Comparison of ENCODE assay signal across 21 cellular contexts in the genomic region with DNA sequence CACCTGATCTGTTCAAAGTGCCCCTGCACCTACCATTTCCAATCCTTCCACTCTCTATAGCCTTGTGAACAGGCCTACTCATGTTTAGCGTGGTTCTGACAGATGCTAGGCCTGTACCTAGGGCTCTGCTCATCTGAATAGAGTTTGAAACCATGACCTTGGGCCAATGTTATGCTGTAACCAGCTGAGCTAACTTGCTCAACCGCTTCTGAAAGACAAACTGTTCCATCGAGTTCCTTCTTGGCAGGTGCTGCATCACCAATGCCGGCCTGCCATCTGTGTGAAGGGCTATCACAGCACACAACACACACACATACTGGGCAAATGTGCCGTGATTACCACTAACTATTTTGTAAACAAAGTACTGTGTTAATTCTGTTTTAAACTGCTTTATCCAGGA.
DNase-seq lines count a peak whose midpoint lies in the region; ATAC-seq, FAIRE-seq and TF ChIP-seq lines count a peak whose summit lies in the region.
"Had no signal": no experiment of that assay in that cellular context is flagged by ENCODE, and none has a peak within 500 bp of the region (broad histone marks: within the 10 kb centered on the region; RNA-seq: fewer than 3 reads in every experiment).

No MANE protein-coding gene starts in this region.

- TF ChIP-seq CTCF in DND-41 (IDR thresholded peaks at IDR 0.05; ENCODE audit: borderline replicate concordance, extremely low read depth, low read length, poor library complexity, severe bottlenecking) (no peak), epithelial cell of esophagus (IDR thresholded peaks at IDR 0.05; ENCODE audit: insufficient read depth, low read depth, low read length, missing control alignments) (no peak), pancreas (IDR thresholded peaks at IDR 0.05) (no peak)

- H3K4me2 ChIP-seq in DND-41 (ENCODE audit: insufficient read depth, low read length): no peak overlapping the region

- no peak for FAIRE-seq in pancreas (lab: Jason Lieb, UNC)
- FAIRE-seq: D721Med, K562 had no signal

- peaks cover 94% of the 10 kb centered on the region for H3K79me2 ChIP-seq in DND-41 (ENCODE audit: insufficient read depth, low read length)

- H3K9me3 ChIP-seq in DND-41 (ENCODE audit: insufficient read depth, low read length, severe bottlenecking) (no peaks in the 10 kb centered on the region), pancreas (no peaks in the 10 kb centered on the region)
- H3K9me3 ChIP-seq: SJSA1 had no signal

- H3K27ac ChIP-seq in DND-41 (ENCODE audit: low read length): no peak overlapping the region
- H3K27ac ChIP-seq in pancreas: peak overlapping the region in 2 of 4 donors; percentile 13 to 28
- H3K27ac ChIP-seq: SJSA1, tibial artery had no signal

- H3K36me3 ChIP-seq in DND-41 (ENCODE audit: insufficient read depth, low read length): peaks cover 32% of the 10 kb centered on the region
- H3K36me3 ChIP-seq in pancreas: no peaks in the 10 kb centered on the region
- H3K36me3 ChIP-seq: SJSA1 had no signal

- H3K4me3 ChIP-seq in DND-41 (ENCODE audit: low read depth in 1 of 2, low read length in 2 of 2) (no peak overlapping the region), epithelial cell of esophagus (ENCODE audit: low read length) (no peak overlapping the region), pancreas (no peak overlapping the region)
- H3K4me3 ChIP-seq: K562, SJSA1, tibial artery had no signal

- H3K9ac ChIP-seq in DND-41 (ENCODE audit: low read depth, low read length): no peak overlapping the region

- intact Hi-C loops in pancreas (cut with DNase I): no loop called here

- ATAC-seq in DND-41 (ENCODE audit: insufficient read depth, low read depth) (0 out of 3 replicates have a peak, but pooled peaks have one; percentile 24), pancreas (peak; percentile 68 to 90 (median 80)), GM21619 (IDR thresholded peaks at IDR 0.05; ENCODE audit: unreplicated experiment) (no peak), GM18858 (IDR thresholded peaks at IDR 0.05; ENCODE audit: unreplicated experiment) (no peak)
- ATAC-seq: activated CD4-positive, alpha-beta T cell treated with anti-CD3 and anti-CD28 coated beads for 36 hours; K562; stimulated activated memory B cell treated with anti-CD40 and anti-IgM and Interleukin-4, amounts not matched to agents 10 μg/mL and 1 μg/mL and 100 μg/mL, for 72 hours had no signal

- H3K27me3 ChIP-seq in DND-41 (ENCODE audit: insufficient read depth, low read length, poor library complexity) (no peaks in the 10 kb centered on the region), pancreas (no peaks in the 10 kb centered on the region)
- H3K27me3 ChIP-seq: SJSA1, tibial artery had no signal

- DNase-seq in DND-41 (no peak), NCI-H2196 treated with DMSO at 0.1 percent for 48 hours (lab: John Stamatoyannopoulos, UW; ENCODE audit: unreplicated experiment) (peak; percentile 42), epithelial cell of esophagus (ENCODE audit: low read depth) (peak; percentile 75), pancreas (peak in 2 of 6 donors; percentile 26 to 54), amniotic stem cell (lab: John Stamatoyannopoulos, UW) (no peak), dedifferentiated amniotic fluid mesenchymal stem cell (ENCODE audit: extremely low spot score) (no peak)
- DNase-seq: activated CD4-positive, alpha-beta T cell treated with anti-CD3 and anti-CD28 coated beads for 36 hours; activated effector memory CD4-positive, alpha-beta T cell treated with anti-CD3 and anti-CD28 coated beads, Interleukin-2, amount 50 U/mL, for 16 hours; endodermal cell; H7; naive B cell; NCI-H1048; NCI-H2081 treated with DMSO at 0.1 percent for 48 hours; posterior cingulate gyrus; tibial artery had no signal

- H3K4me1 ChIP-seq in DND-41 (ENCODE audit: insufficient read depth, low read length) (no peaks in the 10 kb centered on the region), pancreas (peaks cover 0 to 5% (median 3%) of the 10 kb centered on the region in 3 donors)
- H3K4me1 ChIP-seq: SJSA1 had no signal

- no peak overlapping the region for H2AFZ ChIP-seq in DND-41 (ENCODE audit: low read depth, low read length)

- peaks cover 72% of the 10 kb centered on the region for H4K20me1 ChIP-seq in DND-41 (ENCODE audit: insufficient read depth, low read length)

- 21 to 30% methylated on average over 5 of the region's 5 CpGs for WGBS in pancreas, 2 donors

Comparison
In these comparisons a context has a peak if more than half of its experiments do, and no peak if none do; other contexts are left out.
1. ATAC-seq: peak in DND-41 (single experiment) and pancreas (4 of 4); none in GM21619 (single experiment) and GM18858 (single experiment).
2. DNase-seq: peak in NCI-H2196 treated with DMSO at 0.1 percent for 48 hours (single experiment) and epithelial cell of esophagus (single experiment); none in DND-41 (single experiment), amniotic stem cell (single experiment) and dedifferentiated amniotic fluid mesenchymal stem cell (single experiment).